In genomic region chr12:12716845-12717585, GRCh38 we compare ENCODE assay signal across 9 cellular contexts. TPM values are rescaled to one million over a fixed set of nuclear protein-coding genes. Genes with fewer than 3 reads are reported as not detected.
DNase-seq lines count a peak whose midpoint lies in the region; ATAC-seq and FAIRE-seq lines count a peak whose summit lies in the region.
"Had no signal": no experiment of that assay in that cellular context is flagged by ENCODE, and none has a peak within 500 bp of the region (broad histone marks: within the 10 kb centered on the region; RNA-seq: fewer than 3 reads in every experiment).

Gene CDKN1B, plus strand, starts transcription at chr12:12717368. Its CDS starts 472 bp downstream, at chr12:12717840.

- H3K4me3 ChIP-seq in CD4-positive, CD25-positive, alpha-beta regulatory T cell (ENCODE audit: low read depth, low read length), result peak within 1 kb of the TSS; percentile 100
- peak within 1 kb of the TSS; percentile 99 for H3K4me3 ChIP-seq in effector memory CD4-positive, alpha-beta T cell (ENCODE audit: insufficient read depth, low read depth, low read length, poor library complexity, severe bottlenecking)

- peaks cover 42% of the 10 kb centered on the region for H3K36me3 Mint-ChIP-seq in CD4-positive, CD25-positive, alpha-beta regulatory T cell

- H3K9me3 ChIP-seq in CD4-positive, CD25-positive, alpha-beta regulatory T cell (ENCODE audit: control insufficient read depth in 2 of 2, low read length in 2 of 2), result no peaks in the 10 kb centered on the region
- H3K9me3 ChIP-seq in effector memory CD4-positive, alpha-beta T cell (ENCODE audit: control insufficient read depth, low read length), result no peaks in the 10 kb centered on the region

- no peaks in the 10 kb centered on the region for H3K27me3 ChIP-seq in CD4-positive, CD25-positive, alpha-beta regulatory T cell (ENCODE audit: control insufficient read depth, insufficient read depth, low read length)
- no peaks in the 10 kb centered on the region for H3K27me3 ChIP-seq in effector memory CD4-positive, alpha-beta T cell (replicated peaks; ENCODE audit: control insufficient read depth, insufficient read depth, low read length, poor library complexity, severe bottlenecking)

- peak; percentile 83 to 96 (median 91) for DNase-seq in CD4-positive, CD25-positive, alpha-beta regulatory T cell
- DNase-seq in HTR-8/SVneo (ENCODE audit: insufficient read length, low spot score) (peak; percentile 69), NOMO-1 treated with DMSO at 0.1 percent for 48 hours (lab: John Stamatoyannopoulos, UW; ENCODE audit: unreplicated experiment) (peak; percentile 90), medulla oblongata (ENCODE audit: extremely low spot score) (peak; percentile 95)
- peak; percentile 66 to 67 for DNase-seq in activated CD8-positive, alpha-beta memory T cell treated with anti-CD3 and anti-CD28 coated beads for 4 hours (ENCODE audit: low read depth in 2 of 2)
- peak; percentile 78 to 82 (median 81) for DNase-seq in effector memory CD4-positive, alpha-beta T cell
- peak; percentile 65 to 71 (median 69) for DNase-seq in stimulated activated CD4-positive, alpha-beta T cell treated with anti-CD3 and anti-CD28 coated beads, TNF-alpha, amount 100 ng/mL, for 4 hours (ENCODE audit: low read depth in 3 of 3)

- H3K4me3 Mint-ChIP-seq in CD4-positive, CD25-positive, alpha-beta regulatory T cell, result peak within 1 kb of the TSS; percentile 91 to 99 (median 99)

- H3K27me3 Mint-ChIP-seq in CD4-positive, CD25-positive, alpha-beta regulatory T cell, result no peaks in the 10 kb centered on the region

- peak within 1 kb of the TSS; percentile 98 to 99 (median 99) for H3K27ac Mint-ChIP-seq in CD4-positive, CD25-positive, alpha-beta regulatory T cell

- peaks cover 63% of the 10 kb centered on the region for H3K4me1 ChIP-seq in CD4-positive, CD25-positive, alpha-beta regulatory T cell (ENCODE audit: control insufficient read depth, insufficient read depth, low read length, poor library complexity, severe bottlenecking)
- peaks cover 7% of the 10 kb centered on the region for H3K4me1 ChIP-seq in effector memory CD4-positive, alpha-beta T cell (ENCODE audit: control insufficient read depth, insufficient read depth, low read length, poor library complexity, severe bottlenecking)

- peaks cover 13 to 45% (median 31%) of the 10 kb centered on the region in 4 donors for H3K4me1 Mint-ChIP-seq in CD4-positive, CD25-positive, alpha-beta regulatory T cell

- H3K9me3 Mint-ChIP-seq in CD4-positive, CD25-positive, alpha-beta regulatory T cell, result peaks cover 0 to 8% (median 0%) of the 10 kb centered on the region in 7 donors

- FAIRE-seq in HTR-8/SVneo (lab: Jason Lieb, UNC), result no peak
- FAIRE-seq: islet of Langerhans had no signal

- peak; percentile 67 to 74 for ATAC-seq in CD4-positive, CD25-positive, alpha-beta regulatory T cell (ENCODE audit: low read depth in 2 of 2)
- ATAC-seq in GM19468 (IDR thresholded peaks at IDR 0.05; ENCODE audit: extremely low read depth, unreplicated experiment), result peak; percentile 43

- H3K27ac ChIP-seq in CD4-positive, CD25-positive, alpha-beta regulatory T cell (ENCODE audit: insufficient read depth, low read length, poor library complexity, severe bottlenecking), result peak within 1 kb of the TSS; percentile 98
- H3K27ac ChIP-seq in effector memory CD4-positive, alpha-beta T cell (ENCODE audit: insufficient read depth, low read length, poor library complexity, severe bottlenecking), result peak within 1 kb of the TSS; percentile 97

- H3K36me3 ChIP-seq in CD4-positive, CD25-positive, alpha-beta regulatory T cell (ENCODE audit: control insufficient read depth, insufficient read depth, low read length), result peaks cover 35% of the 10 kb centered on the region
- peaks cover 32% of the 10 kb centered on the region for H3K36me3 ChIP-seq in effector memory CD4-positive, alpha-beta T cell (ENCODE audit: control insufficient read depth, insufficient read depth, low read length)

RNA-seq across cellular contexts. Expression of gene CDKN1B, which starts in this region (rescaled TPM):
- 391 TPM for total RNA-seq in CD4-positive, CD25-positive, alpha-beta regulatory T cell
- polyA plus RNA-seq in CD4-positive, CD25-positive, alpha-beta regulatory T cell, result 10 to 100 TPM; 13.4 to 41.7 (median 21.1) TPM

Comparison
In these comparisons a context has a peak if more than half of its experiments do, and no peak if none do; other contexts are left out.
1. Peak in every context shown above with its lines: DNase-seq, ATAC-seq, H3K4me3 ChIP-seq and H3K27ac ChIP-seq.